ENCODE assay signal across 8 cellular contexts in the genomic region with DNA sequence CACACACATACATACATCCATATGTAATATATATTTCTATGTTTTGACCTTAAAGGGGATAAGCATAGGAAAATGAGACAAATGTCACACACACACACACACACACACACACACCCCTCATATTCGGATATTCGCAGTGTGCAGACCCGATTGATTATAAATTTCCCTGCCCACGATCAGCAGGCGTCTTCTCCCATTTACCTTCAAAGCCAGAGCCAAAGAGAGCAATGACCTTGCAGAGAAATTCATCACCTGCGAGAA. TPM values are rescaled to one million over a fixed set of nuclear protein-coding genes. Genes with fewer than 3 reads are reported as not detected.
A peak's percentile ranks its signal among the peaks of the same experiment; 100 is the strongest.
DNase-seq lines count a peak whose midpoint lies in the region; FAIRE-seq and TF ChIP-seq lines count a peak whose summit lies in the region.

No MANE protein-coding gene starts in this region.

- no peak for TF ChIP-seq CTCF in PC-9 (conservative IDR thresholded peaks at IDR 0.05)
- no peak for TF ChIP-seq CTCF in esophagus muscularis mucosa (IDR thresholded peaks at IDR 0.05)
- TF ChIP-seq CTCF in osteoblast (IDR thresholded peaks at IDR 0.05; ENCODE audit: extremely low read depth, low read depth, low read length), result no peak

- WGBS in esophagus muscularis mucosa, result 20% methylated on average over 6 of the region's 6 CpGs

- TF ChIP-seq POLR2A in esophagus muscularis mucosa (IDR thresholded peaks at IDR 0.05; ENCODE audit: low read depth), result no peak
- no peak for TF ChIP-seq POLR2A in H54 (IDR thresholded peaks at IDR 0.05; ENCODE audit: low read depth, low read length)

- peaks cover 34 to 77% (median 50%) of the 10 kb centered on the region in 4 donors for H3K4me1 Mint-ChIP-seq in CD4-positive, alpha-beta memory T cell

- peaks cover 57% of the 10 kb centered on the region for H3K4me1 ChIP-seq in CD4-positive, alpha-beta memory T cell (ENCODE audit: insufficient read depth, low read length)
- H3K4me1 ChIP-seq in PC-9 (replicated peaks; ENCODE audit: insufficient read depth) (no peaks in the 10 kb centered on the region), esophagus muscularis mucosa (peaks cover 7 to 35% (median 21%) of the 10 kb centered on the region in 4 donors), osteoblast (ENCODE audit: insufficient read depth, low read length) (no peaks in the 10 kb centered on the region)

- H3K9me3 ChIP-seq in CD4-positive, alpha-beta memory T cell (ENCODE audit: control insufficient read depth in 1 of 2, low read length in 2 of 2), result no peaks in the 10 kb centered on the region
- H3K9me3 ChIP-seq in PC-9 (ENCODE audit: insufficient read depth, low read depth) (no peaks in the 10 kb centered on the region), esophagus muscularis mucosa (no peaks in the 10 kb centered on the region), osteoblast (ENCODE audit: low read depth, low read length) (no peaks in the 10 kb centered on the region)

- H3K27me3 Mint-ChIP-seq in CD4-positive, alpha-beta memory T cell, result no peaks in the 10 kb centered on the region

- no peaks in the 10 kb centered on the region for H3K27me3 ChIP-seq in CD4-positive, alpha-beta memory T cell (ENCODE audit: insufficient read depth, low read length)
- H3K27me3 ChIP-seq in PC-9 (ENCODE audit: insufficient read depth, low read depth) (no peaks in the 10 kb centered on the region; the same call in 1 of the 2 replicates), esophagus muscularis mucosa (no peaks in the 10 kb centered on the region), osteoblast (ENCODE audit: insufficient read depth, low read length) (peaks cover 38% of the 10 kb centered on the region)

- peaks cover 20 to 31% of the 10 kb centered on the region in 2 donors for H3K36me3 Mint-ChIP-seq in CD4-positive, alpha-beta memory T cell

- no peak for FAIRE-seq in H54 (lab: Jason Lieb, UNC)

- intact Hi-C loops in CD4-positive, alpha-beta memory T cell (cut with micrococcal nuclease), result loop anchor here (1.0 to 10.0 kb wide), 5 partner anchors 9 to 1024 kb away; partner anchors contain the start of gene HERC3
- intact Hi-C loops in PC-9 (cut with micrococcal nuclease; ENCODE audit: unreplicated experiment) (no loop called here), esophagus muscularis mucosa (cut with DNase I) (no loop called here)

- H3K4me3 Mint-ChIP-seq in CD4-positive, alpha-beta memory T cell, result peak overlapping the region; percentile 95 to 100 (median 99)

- H4K20me1 ChIP-seq in PC-9 (ENCODE audit: insufficient read depth), result no peaks in the 10 kb centered on the region
- H4K20me1 ChIP-seq in osteoblast (ENCODE audit: insufficient read depth, low read length), result no peaks in the 10 kb centered on the region

- H3K4me3 ChIP-seq in CD4-positive, alpha-beta memory T cell (ENCODE audit: low read length in 2 of 2), result peak overlapping the region; percentile 85 to 100
- H3K4me3 ChIP-seq in PC-9 (peak overlapping the region; percentile 57), esophagus muscularis mucosa (peak overlapping the region; percentile 64 to 84 (median 76)), osteoblast (ENCODE audit: insufficient read depth, low read length) (peak overlapping the region; percentile 63)

- TF ChIP-seq EP300 in esophagus muscularis mucosa (IDR thresholded peaks at IDR 0.05), result no peak

- H3K79me2 ChIP-seq in PC-9 (ENCODE audit: low read depth), result no peaks in the 10 kb centered on the region
- no peaks in the 10 kb centered on the region for H3K79me2 ChIP-seq in osteoblast (ENCODE audit: insufficient read depth, low read length)

- peak overlapping the region; percentile 87 to 99 (median 98) for H3K27ac Mint-ChIP-seq in CD4-positive, alpha-beta memory T cell

- H3K9me3 Mint-ChIP-seq in CD4-positive, alpha-beta memory T cell, result no peaks in the 10 kb centered on the region

- H3F3A ChIP-seq in PC-9 (ENCODE audit: insufficient read depth, low read depth), result no peaks in the 10 kb centered on the region

- peak overlapping the region; percentile 87 for H3K27ac ChIP-seq in CD4-positive, alpha-beta memory T cell (ENCODE audit: low read depth, low read length)
- H3K27ac ChIP-seq in PC-9 (no peak overlapping the region), esophagus muscularis mucosa (replicated peaks in 1 of 4) (peak overlapping the region; percentile 55 to 71 (median 70)), osteoblast (ENCODE audit: low read depth, low read length) (no peak overlapping the region)

- BruUV-seq in PC-9 (replicated peaks; lab: Mats Ljungman, UMichigan), result no TSS peak

- no peaks in the 10 kb centered on the region for H3K9me2 ChIP-seq in PC-9 (ENCODE audit: insufficient read depth)

- H3K36me3 ChIP-seq in CD4-positive, alpha-beta memory T cell (ENCODE audit: insufficient read depth, low read length), result no peaks in the 10 kb centered on the region
- H3K36me3 ChIP-seq in PC-9 (ENCODE audit: low read depth) (no peaks in the 10 kb centered on the region), esophagus muscularis mucosa (no peaks in the 10 kb centered on the region), osteoblast (ENCODE audit: insufficient read depth, low read length) (no peaks in the 10 kb centered on the region)

- DNase-seq in CD4-positive, alpha-beta memory T cell, result no peak
- DNase-seq in PC-9, result no peak
- DNase-seq in esophagus muscularis mucosa (ENCODE audit: extremely low spot score), result no peak
- DNase-seq in osteoblast (ENCODE audit: insufficient read length, low spot score, missing footprints), result peak; percentile 55
- no peak for DNase-seq in AG20443 (ENCODE audit: low spot score)
- DNase-seq in NCI-H2227 treated with DMSO at 0.1 percent for 48 hours (lab: John Stamatoyannopoulos, UW), result no peak
- no peak for DNase-seq in MV-4-11 (lab: John Stamatoyannopoulos, UW)
- no peak for DNase-seq in H54 (ENCODE audit: insufficient read length, low spot score)

- peak overlapping the region; percentile 74 for H2AFZ ChIP-seq in PC-9
- H2AFZ ChIP-seq in osteoblast (ENCODE audit: low read length), result peak overlapping the region; percentile 41

- peak overlapping the region; percentile 76 for H3K4me2 ChIP-seq in PC-9
- peak overlapping the region; percentile 71 for H3K4me2 ChIP-seq in osteoblast (ENCODE audit: insufficient read depth, low read length)

- POLR2A ChIA-PET in CD4-positive, alpha-beta memory T cell (lab: Charles Lee; ENCODE audit: partially characterized antibody), result interaction anchor here (1.1 to 15.1 kb wide), 12 partner anchors 9 to 128 kb away, joined by 3 to 453 read pairs (median 10); no protein-coding TSS in a partner anchor
- POLR2A ChIA-PET in PC-9 (lab: Charles Lee; ENCODE audit: unreplicated experiment), result no interaction called here

- CTCF ChIA-PET in CD4-positive, alpha-beta memory T cell (lab: Charles Lee; ENCODE audit: partially characterized antibody), result interaction anchor here (1.5 to 1.9 kb wide), 6 partner anchors 9 to 121 kb away, joined by 4 to 14 read pairs (median 10); no protein-coding TSS in a partner anchor
- CTCF ChIA-PET in PC-9 (lab: Charles Lee), result no interaction called here

RNA-seq across cellular contexts. Expression of gene GPRIN3, which starts 0.5 kb away (rescaled TPM):
- 10 to 100 TPM; 32.5 TPM for total RNA-seq in CD4-positive, alpha-beta memory T cell
- 10 to 100 TPM in 1 of 2 donors, 1 to 10 TPM in 1; 6.9 to 18.9 TPM for polyA plus RNA-seq in CD4-positive, alpha-beta memory T cell
- total RNA-seq in PC-9 (2021) (0.02 and 0.05 TPM in 2 replicates), esophagus muscularis mucosa (1 to 10 TPM; 2.5 to 3.6 (median 2.8) TPM), osteoblast (under 0.01 and 0.29 TPM in 2 replicates)

Comparison
In these comparisons a context has a peak if more than half of its experiments do, and no peak if none do; other contexts are left out.
1. H3K27ac ChIP-seq: peak in CD4-positive, alpha-beta memory T cell (single experiment) and esophagus muscularis mucosa (4 of 4); none in PC-9 (single experiment) and osteoblast (single experiment).
2. RNA of gene GPRIN3, which starts 0.5 kb away (total RNA-seq): 32.5 TPM in CD4-positive, alpha-beta memory T cell; 2.5 to 3.6 TPM in esophagus muscularis mucosa, 0.02 to 0.05 TPM in PC-9 and under 0.01 to 0.29 TPM in osteoblast; every median in the first group is over 4 times any median in the second.
3. Peak in every context shown above with its lines, with median percentiles within 50 percentile points of each other: H3K4me3 ChIP-seq.